9 cellular contexts compared by ENCODE assay signal in genomic region chr1:92354259-92354658, GRCh38.
"Had no signal": no experiment of that assay in that cellular context is flagged by ENCODE, and none has a peak within 500 bp of the region (broad histone marks: within the 10 kb centered on the region; RNA-seq: fewer than 3 reads in every experiment).

No MANE protein-coding gene starts in this region.

- H3K27ac ChIP-seq: GM23248, HL-60 had no signal

- ATAC-seq: HCT116, HepG2 had no signal

- H3K4me3 ChIP-seq: GM23248, HAP-1 had no signal

- H3K9me3 ChIP-seq: HAP-1 had no signal

- H3K9ac ChIP-seq: GM23248 had no signal

- H3K4me1 ChIP-seq: HAP-1 had no signal

- DNase-seq: GM23248, GOT3, H7, HFFc6, KBM-7 had no signal

- FAIRE-seq: HepG2 had no signal
